Comparison of ENCODE assay signal across 32 cellular contexts in the genomic region with DNA sequence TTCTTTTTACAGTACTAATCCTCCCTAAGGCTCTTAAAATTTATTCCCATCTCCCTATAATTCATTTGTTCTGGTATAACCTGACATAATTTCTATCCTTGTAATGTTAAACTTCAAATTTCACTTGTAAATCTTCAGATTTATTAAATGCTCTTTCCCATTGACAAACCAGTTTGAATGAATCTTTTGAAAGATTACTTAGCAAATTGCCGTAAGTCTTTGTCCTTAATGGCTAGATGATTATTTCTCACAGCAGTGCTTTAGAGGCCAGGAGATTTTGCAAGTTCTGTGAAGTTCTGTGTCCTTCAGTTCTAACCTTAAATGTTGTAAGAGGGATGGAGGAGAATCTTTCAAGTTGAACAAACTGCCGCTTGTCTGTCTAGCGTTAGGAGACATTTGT. TPM values are rescaled to one million over a fixed set of nuclear protein-coding genes. Genes with fewer than 3 reads are reported as not detected.
DNase-seq lines count a peak whose midpoint lies in the region; ATAC-seq, FAIRE-seq and TF ChIP-seq lines count a peak whose summit lies in the region.
"Had no signal": no experiment of that assay in that cellular context is flagged by ENCODE, and none has a peak within 500 bp of the region (broad histone marks: within the 10 kb centered on the region; RNA-seq: fewer than 3 reads in every experiment).

No MANE protein-coding gene starts in this region.

- intact Hi-C loops in dorsolateral prefrontal cortex (cut with DNase I) (loop anchor here (5.0 to 10.0 kb wide), 4 partner anchors 94 to 284 kb away; no protein-coding TSS in a partner anchor), posterior cingulate gyrus (cut with DNase I) (loop anchor here (5.0 to 10.0 kb wide), 3 partner anchors 39 to 184 kb away; no protein-coding TSS in a partner anchor), transverse colon (cut with DNase I; ENCODE audit: low total_unique reads) (no loop called here)

- H3K27me3 ChIP-seq in dorsolateral prefrontal cortex (no peaks in the 10 kb centered on the region), gastroesophageal sphincter (no peaks in the 10 kb centered on the region), transverse colon (no peaks in the 10 kb centered on the region)
- H3K27me3 ChIP-seq: esophagus muscularis mucosa, gastrocnemius medialis, MG63, suprapubic skin, uterus had no signal

- H3K27ac Mint-ChIP-seq in nephron: peak overlapping the region in 2 of 3 experiments; percentile 2 to 12
- H3K27ac Mint-ChIP-seq: activated B cell treated with CpG ODN at 0.5 μM for 24 hours; activated naive CD8-positive, alpha-beta T cell treated with anti-CD3 and anti-CD28 coated beads, Interleukin-2, amount 50 U/mL, for 24 hours; CD8-positive, alpha-beta T cell; stimulated activated naive B cell treated with anti-CD40 and anti-IgM and Interleukin-4, amounts not matched to agents 10 μg/mL and 1 μg/mL and 100 μg/mL, for 72 hours; T-cell had no signal

- H3K9me3 Mint-ChIP-seq in nephron: no peaks in the 10 kb centered on the region
- H3K9me3 Mint-ChIP-seq: activated B cell treated with CpG ODN at 0.5 μM for 24 hours; activated naive CD8-positive, alpha-beta T cell treated with anti-CD3 and anti-CD28 coated beads, Interleukin-2, amount 50 U/mL, for 24 hours; CD8-positive, alpha-beta T cell; neural crest cell; stimulated activated naive B cell treated with anti-CD40 and anti-IgM and Interleukin-4, amounts not matched to agents 10 μg/mL and 1 μg/mL and 100 μg/mL, for 72 hours; T-cell had no signal

- in situ Hi-C loops in transverse colon (cut with MboI; ENCODE audit: low pct_ligation_motif_present in 1 of 4, low pct_unique_long_range_greater_than_20kb in 1 of 4, low sequenced_read_pairs in 3 of 4): loop anchor here in 1 of 4 donors (10.0 kb wide), 1 partner anchor 324 kb away; the partner anchor contains the start of gene ABCA1

- no peak overlapping the region for H3K4me3 Mint-ChIP-seq in nephron
- H3K4me3 Mint-ChIP-seq: activated B cell treated with CpG ODN at 0.5 μM for 24 hours; activated naive CD8-positive, alpha-beta T cell treated with anti-CD3 and anti-CD28 coated beads, Interleukin-2, amount 50 U/mL, for 24 hours; CD8-positive, alpha-beta T cell; stimulated activated naive B cell treated with anti-CD40 and anti-IgM and Interleukin-4, amounts not matched to agents 10 μg/mL and 1 μg/mL and 100 μg/mL, for 72 hours; T-cell had no signal

- 82 to 83% methylated on average over 3 of the region's 3 CpGs for WGBS in gastroesophageal sphincter (ENCODE audit: low coverage in 1 of 2), 2 donors
- 90 to 91% methylated on average over 3 of the region's 3 CpGs for WGBS in transverse colon (ENCODE audit: low coverage in 1 of 2), 2 donors

- no peak for ATAC-seq in gastroesophageal sphincter
- ATAC-seq: activated naive CD8-positive, alpha-beta T cell treated with anti-CD3 and anti-CD28 coated beads, Interleukin-2, amount 50 U/mL, for 24 hours; CD8-positive, alpha-beta T cell; gastrocnemius medialis; lower lobe of right lung; stimulated activated naive B cell treated with anti-CD40 and anti-IgM and Interleukin-4, amounts not matched to agents 10 μg/mL and 1 μg/mL and 100 μg/mL, for 72 hours; T-cell had no signal

- TF ChIP-seq EP300 in gastroesophageal sphincter (IDR thresholded peaks at IDR 0.05) (no peak), transverse colon (IDR thresholded peaks at IDR 0.05; ENCODE audit: low read depth) (no peak)

- H3K4me3 ChIP-seq in dorsolateral prefrontal cortex (peak overlapping the region in 54 of 59 donors; percentile 47 to 96 (median 87)), gastroesophageal sphincter (no peak overlapping the region), transverse colon (no peak overlapping the region)
- H3K4me3 ChIP-seq: esophagus muscularis mucosa, gastrocnemius medialis, lower lobe of right lung, MG63, suprapubic skin, uterus had no signal

- H3K36me3 Mint-ChIP-seq in nephron (ENCODE audit: low read depth): no peaks in the 10 kb centered on the region
- H3K36me3 Mint-ChIP-seq: stimulated activated naive B cell treated with anti-CD40 and anti-IgM and Interleukin-4, amounts not matched to agents 10 μg/mL and 1 μg/mL and 100 μg/mL, for 72 hours; T-cell had no signal

- H3K4me1 Mint-ChIP-seq in nephron: peaks cover 41% of the 10 kb centered on the region

- TF ChIP-seq POLR2A in H54 (IDR thresholded peaks at IDR 0.05; ENCODE audit: low read depth, low read length): no peak
- no peak for TF ChIP-seq POLR2A in gastroesophageal sphincter (IDR thresholded peaks at IDR 0.05)
- TF ChIP-seq POLR2A in transverse colon (IDR thresholded peaks at IDR 0.05): no peak

- peak; percentile 58 for FAIRE-seq in H54 (lab: Jason Lieb, UNC)
- FAIRE-seq: endometrium, small intestine had no signal

- DNase-seq in H54 (ENCODE audit: insufficient read length, low spot score) (no peak), MV-4-11 (lab: John Stamatoyannopoulos, UW) (peak; percentile 44), dorsolateral prefrontal cortex (no peak), posterior cingulate gyrus (no peak), transverse colon (no peak), NCI-H82 treated with DMSO at 0.1 percent for 48 hours (lab: John Stamatoyannopoulos, UW; ENCODE audit: unreplicated experiment) (no peak)
- DNase-seq: activated B cell treated with CpG ODN at 0.5 μM for 24 hours; activated CD4-positive, alpha-beta T cell treated with anti-CD3 and anti-CD28 coated beads, Interleukin-2, amount 50 U/mL, for 4 hours; activated naive CD8-positive, alpha-beta T cell treated with anti-CD3 and anti-CD28 coated beads, Interleukin-2, amount 50 U/mL, for 24 hours; activated T-cell treated with anti-CD3 and anti-CD28 coated beads, Interleukin-2, amount 50 U/mL, for 48 hours; BE2C; caudate nucleus; CD8-positive, alpha-beta T cell; dermis blood vessel endothelial cell; gastrocnemius medialis; KBM-7; lower lobe of right lung; MG63; NCI-H1417 treated with DMSO at 0.1 percent for 48 hours; NCI-H774; small intestine; stimulated activated naive B cell treated with anti-CD40 and anti-IgM and Interleukin-4, amounts not matched to agents 10 μg/mL and 1 μg/mL and 100 μg/mL, for 72 hours; T-cell; uterus had no signal

- H3K27ac ChIP-seq in dorsolateral prefrontal cortex (peak overlapping the region in 43 of 59 donors; percentile 4 to 98 (median 93)), gastroesophageal sphincter (no peak overlapping the region), transverse colon (no peak overlapping the region)
- H3K27ac ChIP-seq: esophagus muscularis mucosa, gastrocnemius medialis, lower lobe of right lung, parathyroid adenoma, RWPE1, suprapubic skin, uterus had no signal

- no peaks in the 10 kb centered on the region for H3K27me3 Mint-ChIP-seq in nephron (ENCODE audit: low read depth)
- H3K27me3 Mint-ChIP-seq: activated B cell treated with CpG ODN at 0.5 μM for 24 hours; activated naive CD8-positive, alpha-beta T cell treated with anti-CD3 and anti-CD28 coated beads, Interleukin-2, amount 50 U/mL, for 24 hours; stimulated activated naive B cell treated with anti-CD40 and anti-IgM and Interleukin-4, amounts not matched to agents 10 μg/mL and 1 μg/mL and 100 μg/mL, for 72 hours; T-cell had no signal

- H3K4me1 ChIP-seq in gastroesophageal sphincter (peaks cover 0 to 31% (median 11%) of the 10 kb centered on the region in 3 donors), transverse colon (peaks cover 4 to 72% (median 42%) of the 10 kb centered on the region in 4 donors)
- H3K4me1 ChIP-seq: BE2C had no signal

- H3K36me3 ChIP-seq in gastroesophageal sphincter: no peaks in the 10 kb centered on the region
- H3K36me3 ChIP-seq in transverse colon: no peaks in the 10 kb centered on the region
- H3K36me3 ChIP-seq: BE2C, esophagus muscularis mucosa, gastrocnemius medialis, lower lobe of right lung, MG63, suprapubic skin, uterus had no signal

- TF ChIP-seq CTCF in dorsolateral prefrontal cortex (IDR thresholded peaks at IDR 0.05 in 54 of 56, conservative IDR thresholded peaks at IDR 0.05 in 2 of 56; ENCODE audit: low read depth in 1 of 56, partially characterized antibody in 56 of 56) (no peak), nephron (IDR thresholded peaks at IDR 0.05; ENCODE audit: unreplicated experiment in 3 of 3) (no peak), gastroesophageal sphincter (IDR thresholded peaks at IDR 0.05) (no peak), transverse colon (IDR thresholded peaks at IDR 0.05) (no peak)

- no peaks in the 10 kb centered on the region for H3K9me3 ChIP-seq in gastroesophageal sphincter
- H3K9me3 ChIP-seq in transverse colon: no peaks in the 10 kb centered on the region
- H3K9me3 ChIP-seq: BE2C, esophagus muscularis mucosa, gastrocnemius medialis, lower lobe of right lung, MG63, suprapubic skin, uterus had no signal

RNA-seq across cellular contexts. Expression of gene SLC44A1, which starts 4.2 kb away (rescaled TPM):
- 100 to 1,000 TPM in 103 of 120 experiments, 10 to 100 TPM in 17; 60.7 to 602 (median 176) TPM for total RNA-seq in dorsolateral prefrontal cortex
- total RNA-seq in gastroesophageal sphincter: 10 to 100 TPM; 27.9 to 49.1 (median 30.6) TPM
- total RNA-seq in transverse colon: 10 to 100 TPM; 39.3 to 94.1 (median 58.3) TPM

Comparison
In these comparisons a context has a peak if more than half of its experiments do, and no peak if none do; other contexts are left out.
1. H3K27ac ChIP-seq: peak in dorsolateral prefrontal cortex (43 of 59); none in gastroesophageal sphincter (0 of 4) and transverse colon (0 of 4).
2. H3K4me3 ChIP-seq: peak in dorsolateral prefrontal cortex (54 of 59); none in gastroesophageal sphincter (0 of 2) and transverse colon (0 of 4).